15 cellular contexts compared by ENCODE assay signal in genomic region chr2:11404381-11405073, GRCh38.
DNase-seq lines count a peak whose midpoint lies in the region; ATAC-seq and TF ChIP-seq lines count a peak whose summit lies in the region.
"Had no signal": no experiment of that assay in that cellular context is flagged by ENCODE, and none has a peak within 500 bp of the region (broad histone marks: within the 10 kb centered on the region; RNA-seq: fewer than 3 reads in every experiment).

No MANE protein-coding gene starts in this region.

- intact Hi-C loops in dorsolateral prefrontal cortex (cut with DNase I): no loop called here
- intact Hi-C loops in stomach (cut with DNase I; ENCODE audit: low total_unique reads): no loop called here

- no peak overlapping the region for H3K4me2 ChIP-seq in Loucy (ENCODE audit: low read depth, low read length, poor library complexity, severe bottlenecking)

- no peak for TF ChIP-seq EP300 in stomach (IDR thresholded peaks at IDR 0.05)

- H3F3A ChIP-seq in Loucy (ENCODE audit: low read depth): no peaks in the 10 kb centered on the region

- H3K36me3 ChIP-seq in Loucy (ENCODE audit: insufficient read depth, low read length) (no peaks in the 10 kb centered on the region), stomach (no peaks in the 10 kb centered on the region)
- H3K36me3 ChIP-seq: prostate gland had no signal

- H3K9me3 ChIP-seq in Loucy (ENCODE audit: insufficient read depth, low read depth, low read length) (no peaks in the 10 kb centered on the region), stomach (no peaks in the 10 kb centered on the region)
- H3K9me3 ChIP-seq: prostate gland had no signal

- 81 to 89% (median 86%) methylated on average over 7 of the region's 7 CpGs for WGBS in stomach, 5 donors

- no peak for TF ChIP-seq CTCF in Loucy (conservative IDR thresholded peaks at IDR 0.05; ENCODE audit: low read length)
- TF ChIP-seq CTCF in dorsolateral prefrontal cortex (IDR thresholded peaks at IDR 0.05 in 54 of 56, conservative IDR thresholded peaks at IDR 0.05 in 2 of 56; ENCODE audit: low read depth in 1 of 56, partially characterized antibody in 56 of 56): no peak
- no peak for TF ChIP-seq CTCF in stomach (IDR thresholded peaks at IDR 0.05)

- ATAC-seq in HG02678 (IDR thresholded peaks at IDR 0.05; ENCODE audit: unreplicated experiment): no peak
- ATAC-seq: stimulated activated memory B cell treated with anti-CD40 and anti-IgM and Interleukin-4, amounts not matched to agents 10 μg/mL and 1 μg/mL and 100 μg/mL, for 72 hours had no signal

- no peaks in the 10 kb centered on the region for H4K20me1 ChIP-seq in Loucy (ENCODE audit: insufficient read depth, low read length, poor library complexity, severe bottlenecking)

- H3K9ac ChIP-seq in Loucy (ENCODE audit: low read depth, low read length, poor library complexity, severe bottlenecking): peak overlapping the region; percentile 4

- no peak overlapping the region for H2AFZ ChIP-seq in Loucy (ENCODE audit: low read length)

- no peak overlapping the region for H3K4me3 ChIP-seq in Loucy (ENCODE audit: low read length, poor library complexity, severe bottlenecking)
- H3K4me3 ChIP-seq in dorsolateral prefrontal cortex: no peak overlapping the region
- no peak overlapping the region for H3K4me3 ChIP-seq in stomach
- H3K4me3 ChIP-seq: prostate gland had no signal

- H3K79me2 ChIP-seq in Loucy (ENCODE audit: insufficient read depth, low read length): no peaks in the 10 kb centered on the region

- peaks cover 26% of the 10 kb centered on the region for H3K4me1 ChIP-seq in Loucy (ENCODE audit: insufficient read depth, low read length, poor library complexity, severe bottlenecking)
- H3K4me1 ChIP-seq in stomach: peaks cover 12 to 27% (median 19%) of the 10 kb centered on the region in 4 donors
- H3K4me1 ChIP-seq: prostate gland had no signal

- H3K9me2 ChIP-seq in Loucy (replicated peaks; ENCODE audit: low read depth, low read length): no peaks in the 10 kb centered on the region

- H3K27ac ChIP-seq in dorsolateral prefrontal cortex: peak overlapping the region in 38 of 59 donors; percentile 5 to 90 (median 60)
- H3K27ac ChIP-seq in stomach: peak overlapping the region in 4 of 5 donors; percentile 69 to 75 (median 72)
- H3K27ac ChIP-seq: prostate gland had no signal

- no peak for DNase-seq in dorsolateral prefrontal cortex
- peak; percentile 32 to 50 for DNase-seq in lung microvascular endothelial cell (ENCODE audit: low read depth in 2 of 2)
- DNase-seq in stomach: no peak
- no peak for DNase-seq in SIG-M5 treated with dmso at 0.1 percent for 504 hours (lab: John Stamatoyannopoulos, UW; ENCODE audit: unreplicated experiment)
- no peak for DNase-seq in AML-193 (lab: John Stamatoyannopoulos, UW)
- DNase-seq in NCI-H82 (lab: John Stamatoyannopoulos, UW): no peak
- DNase-seq: activated CD4-positive, alpha-beta T cell treated with anti-CD3 and anti-CD28 coated beads, Interleukin-2, amount 10 ng/mL, durations not matched to agents 7 days and 5 days; activated naive CD4-positive, alpha-beta T cell treated with anti-CD3 and anti-CD28 coated beads for 36 hours; kidney glomerular epithelial cell; NCI-H1417 treated with DMSO at 0.1 percent for 48 hours; NCI-H748 treated with DMSO at 0.1 percent for 48 hours had no signal

- TF ChIP-seq POLR2A in stomach (IDR thresholded peaks at IDR 0.05): no peak

- no peaks in the 10 kb centered on the region for H3K27me3 ChIP-seq in Loucy (ENCODE audit: insufficient read depth, low read length, poor library complexity, severe bottlenecking)
- no peaks in the 10 kb centered on the region for H3K27me3 ChIP-seq in dorsolateral prefrontal cortex
- H3K27me3 ChIP-seq in stomach: no peaks in the 10 kb centered on the region

Comparison
In these comparisons a context has a peak if more than half of its experiments do, and no peak if none do; other contexts are left out.
1. DNase-seq: peak in lung microvascular endothelial cell (2 of 2); none in dorsolateral prefrontal cortex (0 of 10), stomach (single experiment), SIG-M5 treated with dmso at 0.1 percent for 504 hours (single experiment), AML-193 (0 of 2) and NCI-H82 (single experiment).